ENCODE assay signal across 20 cellular contexts in genomic region chr12:14279845-14280244, GRCh38.
DNase-seq lines count a peak whose midpoint lies in the region; ATAC-seq and TF ChIP-seq lines count a peak whose summit lies in the region.
"Had no signal": no experiment of that assay in that cellular context is flagged by ENCODE, and none has a peak within 500 bp of the region (broad histone marks: within the 10 kb centered on the region; RNA-seq: fewer than 3 reads in every experiment).

No MANE protein-coding gene starts in this region.

- H3K27ac Mint-ChIP-seq in activated CD8-positive, alpha-beta T cell treated with anti-CD3 and anti-CD28 coated beads for 36 hours: no peak overlapping the region
- H3K27ac Mint-ChIP-seq in activated CD8-positive, alpha-beta T cell treated with anti-CD3 and anti-CD28 coated beads, Interleukin-2, amount 10 ng/mL, durations not matched to agents 7 days and 5 days: no peak overlapping the region
- peak overlapping the region in 2 of 3 donors; percentile 37 to 56 for H3K27ac Mint-ChIP-seq in IgD-negative memory B cell
- peak overlapping the region; percentile 37 for H3K27ac Mint-ChIP-seq in activated T-helper 17 cell treated with anti-CD3 and anti-CD28 coated beads, Interleukin-2, amount 50 U/mL, for 72 hours
- H3K27ac Mint-ChIP-seq in stimulated activated effector memory CD8-positive, alpha-beta T cell treated with anti-CD3 and anti-CD28 coated beads, Interleukin-12 subunit alpha, Interleukin-12 subunit beta, amount 100 ng/mL, for 72 hours: no peak overlapping the region
- H3K27ac Mint-ChIP-seq: CD4-positive, CD25-positive, alpha-beta regulatory T cell had no signal

- no peaks in the 10 kb centered on the region for H3K27me3 ChIP-seq in testis
- H3K27me3 ChIP-seq: BE2C had no signal

- H3K9me3 Mint-ChIP-seq in activated CD8-positive, alpha-beta T cell treated with anti-CD3 and anti-CD28 coated beads for 36 hours: peaks cover 17% of the 10 kb centered on the region
- H3K9me3 Mint-ChIP-seq in activated CD8-positive, alpha-beta T cell treated with anti-CD3 and anti-CD28 coated beads, Interleukin-2, amount 10 ng/mL, durations not matched to agents 7 days and 5 days (ENCODE audit: insufficient read depth): peaks cover 9% of the 10 kb centered on the region
- H3K9me3 Mint-ChIP-seq in IgD-negative memory B cell: peaks cover 5 to 12% (median 9%) of the 10 kb centered on the region in 3 donors
- peaks cover 6% of the 10 kb centered on the region for H3K9me3 Mint-ChIP-seq in activated T-helper 17 cell treated with anti-CD3 and anti-CD28 coated beads, Interleukin-2, amount 50 U/mL, for 72 hours
- H3K9me3 Mint-ChIP-seq in stimulated activated effector memory CD8-positive, alpha-beta T cell treated with anti-CD3 and anti-CD28 coated beads, Interleukin-12 subunit alpha, Interleukin-12 subunit beta, amount 100 ng/mL, for 72 hours: peaks cover 3% of the 10 kb centered on the region

- 91 to 92% methylated on average over 6 of the region's 6 CpGs for WGBS in testis, 2 donors

- H3K4me1 Mint-ChIP-seq in activated CD8-positive, alpha-beta T cell treated with anti-CD3 and anti-CD28 coated beads for 36 hours (ENCODE audit: low read depth): peaks cover 10% of the 10 kb centered on the region
- peaks cover 18% of the 10 kb centered on the region for H3K4me1 Mint-ChIP-seq in activated CD8-positive, alpha-beta T cell treated with anti-CD3 and anti-CD28 coated beads, Interleukin-2, amount 10 ng/mL, durations not matched to agents 7 days and 5 days (ENCODE audit: low read depth)
- peaks cover 46 to 54% (median 53%) of the 10 kb centered on the region in 3 donors for H3K4me1 Mint-ChIP-seq in IgD-negative memory B cell
- peaks cover 5% of the 10 kb centered on the region for H3K4me1 Mint-ChIP-seq in activated T-helper 17 cell treated with anti-CD3 and anti-CD28 coated beads, Interleukin-2, amount 50 U/mL, for 72 hours
- H3K4me1 Mint-ChIP-seq in stimulated activated effector memory CD8-positive, alpha-beta T cell treated with anti-CD3 and anti-CD28 coated beads, Interleukin-12 subunit alpha, Interleukin-12 subunit beta, amount 100 ng/mL, for 72 hours: no peaks in the 10 kb centered on the region

- CTCF ChIA-PET in activated CD8-positive, alpha-beta T cell treated with anti-CD3 and anti-CD28 coated beads for 36 hours (lab: Charles Lee): interaction anchor here (1.2 kb wide), 1 partner anchor 112 kb away, joined by 3 read pairs; no protein-coding TSS in a partner anchor
- CTCF ChIA-PET in activated CD8-positive, alpha-beta T cell treated with anti-CD3 and anti-CD28 coated beads, Interleukin-2, amount 10 ng/mL, durations not matched to agents 7 days and 5 days (lab: Charles Lee): interaction anchor here (1.0 kb wide), 1 partner anchor 10 kb away, joined by 3 read pairs; no protein-coding TSS in a partner anchor

- no peaks in the 10 kb centered on the region for H3K9me3 ChIP-seq in testis
- H3K9me3 ChIP-seq: HAP-1 had no signal

- no peak for TF ChIP-seq CTCF in activated CD8-positive, alpha-beta T cell treated with anti-CD3 and anti-CD28 coated beads for 36 hours (IDR thresholded peaks at IDR 0.05)
- TF ChIP-seq CTCF in testis (IDR thresholded peaks at IDR 0.05): no peak

- H3K4me1 ChIP-seq in testis: peaks cover 10% of the 10 kb centered on the region
- H3K4me1 ChIP-seq: BE2C, Caco-2 had no signal

- H3K36me3 ChIP-seq in testis (ENCODE audit: low read depth, missing control alignments): no peaks in the 10 kb centered on the region
- H3K36me3 ChIP-seq: BE2C, HAP-1 had no signal

- ATAC-seq in activated CD8-positive, alpha-beta T cell treated with anti-CD3 and anti-CD28 coated beads for 36 hours: peak; percentile 66
- ATAC-seq in activated CD8-positive, alpha-beta T cell treated with anti-CD3 and anti-CD28 coated beads, Interleukin-2, amount 10 ng/mL, durations not matched to agents 7 days and 5 days: no peak
- ATAC-seq in activated T-helper 17 cell treated with anti-CD3 and anti-CD28 coated beads, Interleukin-2, amount 50 U/mL, for 72 hours (replicated peaks): peak; percentile 77
- ATAC-seq in stimulated activated effector memory CD8-positive, alpha-beta T cell treated with anti-CD3 and anti-CD28 coated beads, Interleukin-12 subunit alpha, Interleukin-12 subunit beta, amount 100 ng/mL, for 72 hours: peak; percentile 46

- no peak for TF ChIP-seq POLR2A in testis (IDR thresholded peaks at IDR 0.05)

- no peak overlapping the region for H3K27ac ChIP-seq in testis
- H3K27ac ChIP-seq: GM23248 had no signal

- DNase-seq in activated CD8-positive, alpha-beta T cell treated with anti-CD3 and anti-CD28 coated beads for 36 hours: peak; percentile 33
- no peak for DNase-seq in activated CD8-positive, alpha-beta T cell treated with anti-CD3 and anti-CD28 coated beads, Interleukin-2, amount 10 ng/mL, durations not matched to agents 7 days and 5 days
- DNase-seq in stimulated activated effector memory CD8-positive, alpha-beta T cell treated with anti-CD3 and anti-CD28 coated beads, Interleukin-12 subunit alpha, Interleukin-12 subunit beta, amount 100 ng/mL, for 72 hours (ENCODE audit: low spot score in 2 of 2): no peak
- DNase-seq in NCI-H345 treated with DMSO at 0.1 percent for 48 hours (lab: John Stamatoyannopoulos, UW; ENCODE audit: unreplicated experiment): no peak
- no peak for DNase-seq in testis
- DNase-seq in activated CD4-positive, alpha-beta T cell treated with anti-CD3 and anti-CD28 coated beads, Interleukin-2, amount 50 U/mL, for 48 hours: no peak
- DNase-seq: BE2C; Caco-2; CD4-positive, CD25-positive, alpha-beta regulatory T cell; GM23248; NCI-H1092 treated with DMSO at 0.1 percent for 48 hours; NCI-H146; NCI-H2029 treated with DMSO at 0.1 percent for 48 hours; NCI-H2171; NCI-H446 treated with DMSO at 0.1 percent for 48 hours; RPMI8226; SHP77 treated with DMSO at 0.1 percent for 48 hours had no signal

- H3K27me3 Mint-ChIP-seq in activated CD8-positive, alpha-beta T cell treated with anti-CD3 and anti-CD28 coated beads for 36 hours: no peaks in the 10 kb centered on the region
- H3K27me3 Mint-ChIP-seq in activated CD8-positive, alpha-beta T cell treated with anti-CD3 and anti-CD28 coated beads, Interleukin-2, amount 10 ng/mL, durations not matched to agents 7 days and 5 days (ENCODE audit: low read depth): no peaks in the 10 kb centered on the region
- no peaks in the 10 kb centered on the region for H3K27me3 Mint-ChIP-seq in IgD-negative memory B cell
- H3K27me3 Mint-ChIP-seq in activated T-helper 17 cell treated with anti-CD3 and anti-CD28 coated beads, Interleukin-2, amount 50 U/mL, for 72 hours: no peaks in the 10 kb centered on the region

- H3K36me3 Mint-ChIP-seq in activated CD8-positive, alpha-beta T cell treated with anti-CD3 and anti-CD28 coated beads for 36 hours (ENCODE audit: low read depth): peaks cover 5% of the 10 kb centered on the region
- no peaks in the 10 kb centered on the region for H3K36me3 Mint-ChIP-seq in activated CD8-positive, alpha-beta T cell treated with anti-CD3 and anti-CD28 coated beads, Interleukin-2, amount 10 ng/mL, durations not matched to agents 7 days and 5 days (ENCODE audit: low read depth)
- H3K36me3 Mint-ChIP-seq in IgD-negative memory B cell: peaks cover 8% of the 10 kb centered on the region
- no peaks in the 10 kb centered on the region for H3K36me3 Mint-ChIP-seq in activated T-helper 17 cell treated with anti-CD3 and anti-CD28 coated beads, Interleukin-2, amount 50 U/mL, for 72 hours (ENCODE audit: low read depth)
- no peaks in the 10 kb centered on the region for H3K36me3 Mint-ChIP-seq in stimulated activated effector memory CD8-positive, alpha-beta T cell treated with anti-CD3 and anti-CD28 coated beads, Interleukin-12 subunit alpha, Interleukin-12 subunit beta, amount 100 ng/mL, for 72 hours

- POLR2A ChIA-PET in activated CD8-positive, alpha-beta T cell treated with anti-CD3 and anti-CD28 coated beads for 36 hours (lab: Charles Lee): no interaction called here
- POLR2A ChIA-PET in activated CD8-positive, alpha-beta T cell treated with anti-CD3 and anti-CD28 coated beads, Interleukin-2, amount 10 ng/mL, durations not matched to agents 7 days and 5 days (lab: Charles Lee): no interaction called here

- no peak overlapping the region for H3K4me3 Mint-ChIP-seq in activated CD8-positive, alpha-beta T cell treated with anti-CD3 and anti-CD28 coated beads for 36 hours
- no peak overlapping the region for H3K4me3 Mint-ChIP-seq in activated CD8-positive, alpha-beta T cell treated with anti-CD3 and anti-CD28 coated beads, Interleukin-2, amount 10 ng/mL, durations not matched to agents 7 days and 5 days
- H3K4me3 Mint-ChIP-seq in IgD-negative memory B cell: peak overlapping the region in 1 of 4 donors; percentile 9
- peak overlapping the region; percentile 2 for H3K4me3 Mint-ChIP-seq in activated T-helper 17 cell treated with anti-CD3 and anti-CD28 coated beads, Interleukin-2, amount 50 U/mL, for 72 hours
- no peak overlapping the region for H3K4me3 Mint-ChIP-seq in stimulated activated effector memory CD8-positive, alpha-beta T cell treated with anti-CD3 and anti-CD28 coated beads, Interleukin-12 subunit alpha, Interleukin-12 subunit beta, amount 100 ng/mL, for 72 hours
- H3K4me3 Mint-ChIP-seq: CD4-positive, CD25-positive, alpha-beta regulatory T cell had no signal

- intact Hi-C loops in activated CD8-positive, alpha-beta T cell treated with anti-CD3 and anti-CD28 coated beads for 36 hours (cut with micrococcal nuclease): no loop called here
- intact Hi-C loops in testis (cut with DNase I; ENCODE audit: low total_unique reads): no loop called here

- no peak overlapping the region for H3K4me3 ChIP-seq in testis
- H3K4me3 ChIP-seq: GM23248, HAP-1 had no signal

Comparison
In these comparisons a context has a peak if more than half of its experiments do, and no peak if none do; other contexts are left out.
1. H3K27ac Mint-ChIP-seq: peak in IgD-negative memory B cell (2 of 3) and activated T-helper 17 cell treated with anti-CD3 and anti-CD28 coated beads, Interleukin-2, amount 50 U/mL, for 72 hours (single experiment); none in activated CD8-positive, alpha-beta T cell treated with anti-CD3 and anti-CD28 coated beads for 36 hours (single experiment), activated CD8-positive, alpha-beta T cell treated with anti-CD3 and anti-CD28 coated beads, Interleukin-2, amount 10 ng/mL, durations not matched to agents 7 days and 5 days (single experiment) and stimulated activated effector memory CD8-positive, alpha-beta T cell treated with anti-CD3 and anti-CD28 coated beads, Interleukin-12 subunit alpha, Interleukin-12 subunit beta, amount 100 ng/mL, for 72 hours (single experiment).